1 cellular context compared by ENCODE assay signal in the genomic region with DNA sequence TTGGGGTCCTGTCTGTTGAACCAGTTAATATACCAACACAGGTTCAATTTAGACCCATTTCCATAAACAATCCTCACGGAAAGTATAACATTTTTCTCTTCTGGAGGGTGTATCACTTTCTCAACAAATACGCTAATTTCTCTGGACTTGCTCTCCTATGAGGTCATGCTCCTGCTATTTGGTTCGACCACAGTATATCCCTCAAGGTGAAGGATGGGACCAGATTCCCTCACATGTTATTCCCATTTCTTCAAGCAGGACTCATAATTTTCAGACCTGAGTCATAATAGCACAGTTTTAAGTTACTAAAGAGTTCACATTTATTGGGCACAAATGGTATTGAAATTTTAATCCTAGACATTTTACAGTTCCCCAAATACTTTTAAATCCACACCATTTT.
TF ChIP-seq lines count a peak whose summit lies in the region.

No MANE protein-coding gene starts in this region.

TF ChIP-seq in IMR-90, 13 proteins besides CTCF, POLR2A, EP300 and RAD21:
- TF ChIP-seq CHD1 (IDR thresholded peaks at IDR 0.05; ENCODE audit: low read depth, low read length) (no peak), RCOR1 (IDR thresholded peaks at IDR 0.05; ENCODE audit: insufficient replicate concordance, low read length) (no peak), FOS (IDR thresholded peaks at IDR 0.05; ENCODE audit: low read depth, low read length) (no peak), MAFK (IDR thresholded peaks at IDR 0.05; ENCODE audit: low read depth, low read length) (no peak), CEBPB (IDR thresholded peaks at IDR 0.05; ENCODE audit: low read depth, low read length) (no peak), MXI1 (IDR thresholded peaks at IDR 0.05; ENCODE audit: borderline replicate concordance, low read depth, low read length) (no peak), BHLHE40 (IDR thresholded peaks at IDR 0.05; ENCODE audit: low read depth, low read length) (0 out of 2 replicates have a peak, but pooled peaks have one; percentile 5)
- TF ChIP-seq, protein P1, sequence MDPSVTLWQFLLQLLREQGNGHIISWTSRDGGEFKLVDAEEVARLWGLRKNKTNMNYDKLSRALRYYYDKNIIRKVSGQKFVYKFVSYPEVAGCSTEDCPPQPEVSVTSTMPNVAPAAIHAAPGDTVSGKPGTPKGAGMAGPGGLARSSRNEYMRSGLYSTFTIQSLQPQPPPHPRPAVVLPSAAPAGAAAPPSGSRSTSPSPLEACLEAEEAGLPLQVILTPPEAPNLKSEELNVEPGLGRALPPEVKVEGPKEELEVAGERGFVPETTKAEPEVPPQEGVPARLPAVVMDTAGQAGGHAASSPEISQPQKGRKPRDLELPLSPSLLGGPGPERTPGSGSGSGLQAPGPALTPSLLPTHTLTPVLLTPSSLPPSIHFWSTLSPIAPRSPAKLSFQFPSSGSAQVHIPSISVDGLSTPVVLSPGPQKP (IDR thresholded peaks at IDR 0.05; ENCODE audit: borderline replicate concordance, low read depth, low read length) = no peak
